2 cellular contexts compared by ENCODE assay signal in genomic region chr15:22951381-22952280, GRCh38.
TF ChIP-seq lines count a peak whose summit lies in the region.

No MANE protein-coding gene starts in this region.

TF ChIP-seq in liver, 16 proteins besides CTCF, POLR2A, EP300 and RAD21:
- TF ChIP-seq REST (IDR thresholded peaks at IDR 0.05) (no peak), NR2F2 (IDR thresholded peaks at IDR 0.05) (peak; percentile 63), SP1 (IDR thresholded peaks at IDR 0.05) (peak; percentile 25), ZBTB33 (IDR thresholded peaks at IDR 0.05) (no peak), HNF4G (IDR thresholded peaks at IDR 0.05) (no peak), HNF4A (conservative IDR thresholded peaks at IDR 0.05) (no peak), ATF3 (IDR thresholded peaks at IDR 0.05) (no peak), JUND (IDR thresholded peaks at IDR 0.05) (no peak), FOXA2 (IDR thresholded peaks at IDR 0.05) (no peak), GABPA (IDR thresholded peaks at IDR 0.05 in 1 of 2, conservative IDR thresholded peaks at IDR 0.05 in 1 of 2) (no peak), RXRA (IDR thresholded peaks at IDR 0.05) (peak; percentile 11 to 39)

TF ChIP-seq in HepG2, 621 proteins besides CTCF, POLR2A, EP300 and RAD21 (continued from another document):
- TF ChIP-seq CENPT (CRISPR knock-in tag; IDR thresholded peaks at IDR 0.05; ENCODE audit: low read depth), result no peak
- no peak for TF ChIP-seq GFI1 (CRISPR knock-in tag; IDR thresholded peaks at IDR 0.05; ENCODE audit: borderline replicate concordance)
- TF ChIP-seq MYNN (CRISPR knock-in tag; IDR thresholded peaks at IDR 0.05; ENCODE audit: low read depth), result no peak
- TF ChIP-seq BRF2 (CRISPR knock-in tag; IDR thresholded peaks at IDR 0.05), result no peak
